12 cellular contexts compared by ENCODE assay signal in the genomic region with DNA sequence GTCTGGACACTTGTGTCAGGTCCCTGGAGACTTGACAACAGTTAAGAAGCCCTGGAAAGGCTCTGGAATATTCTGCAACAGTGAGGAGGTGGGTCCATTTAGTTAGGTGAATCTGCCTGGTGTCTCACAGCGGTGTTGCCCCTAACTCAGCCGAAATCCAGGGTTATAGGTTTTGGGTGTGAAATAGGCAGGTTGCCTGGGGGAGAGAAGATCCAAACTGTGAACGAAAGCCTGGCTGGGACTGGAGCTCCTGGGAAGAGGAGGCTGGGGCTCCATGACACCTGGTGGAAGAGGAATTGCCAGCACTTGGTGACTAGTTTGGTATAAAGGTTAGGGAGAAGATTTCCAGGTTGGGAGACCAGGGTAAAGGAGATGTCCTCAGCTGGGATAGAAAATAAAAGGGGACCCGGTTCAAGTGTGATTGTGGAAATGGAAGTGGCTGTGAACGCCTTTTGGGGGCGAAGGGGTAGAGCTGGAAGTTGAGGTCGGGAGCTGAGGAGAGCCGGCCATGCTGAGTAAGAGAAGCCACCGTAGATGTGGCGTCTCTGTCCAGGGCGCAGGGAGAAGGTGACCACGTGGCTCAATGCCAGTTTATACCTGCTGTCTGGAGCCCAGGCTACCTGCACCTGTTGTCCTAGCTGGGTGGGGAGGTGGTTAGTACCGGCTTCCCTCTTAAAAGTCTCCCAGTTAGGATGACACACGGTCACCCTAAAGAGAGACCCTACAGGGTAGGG.
"Had no signal": no experiment of that assay in that cellular context is flagged by ENCODE, and none has a peak within 500 bp of the region (broad histone marks: within the 10 kb centered on the region; RNA-seq: fewer than 3 reads in every experiment).

No MANE protein-coding gene starts in this region.

- H3K9me3 Mint-ChIP-seq: activated CD4-positive, alpha-beta memory T cell treated with anti-CD3 and anti-CD28 coated beads for 36 hours; memory B cell; nephron progenitor cell had no signal

- H3K27ac Mint-ChIP-seq: activated CD4-positive, alpha-beta memory T cell treated with anti-CD3 and anti-CD28 coated beads for 36 hours; memory B cell; nephron progenitor cell; stimulated activated naive B cell treated with anti-CD40 and anti-IgM and Interleukin-4, amounts not matched to agents 10 μg/mL and 1 μg/mL and 100 μg/mL, for 72 hours had no signal

- H3K36me3 Mint-ChIP-seq: memory B cell had no signal

- H3K27ac ChIP-seq: ascending aorta, esophagus muscularis mucosa, left ventricle myocardium inferior, tibial artery, vagina, WERI-Rb-1 had no signal

- H3K36me3 ChIP-seq: ascending aorta, esophagus muscularis mucosa, left ventricle myocardium inferior, tibial artery, vagina, WERI-Rb-1 had no signal

- H3K4me3 ChIP-seq: ascending aorta, esophagus muscularis mucosa, left ventricle myocardium inferior, tibial artery, vagina had no signal

- DNase-seq: activated CD4-positive, alpha-beta memory T cell treated with anti-CD3 and anti-CD28 coated beads for 36 hours; activated naive CD4-positive, alpha-beta T cell treated with Interleukin-2 at 50 U/mL for 16 hours; left ventricle myocardium inferior; nephron progenitor cell; stimulated activated naive B cell treated with anti-CD40 and anti-IgM and Interleukin-4, amounts not matched to agents 10 μg/mL and 1 μg/mL and 100 μg/mL, for 72 hours; WERI-Rb-1 had no signal

- H3K9me3 ChIP-seq: ascending aorta, esophagus muscularis mucosa, left ventricle myocardium inferior, tibial artery, vagina had no signal

- ATAC-seq: SK-N-SH treated with all-trans-retinoic acid at 6 μM for 48 hours; stimulated activated naive B cell treated with anti-CD40 and anti-IgM and Interleukin-4, amounts not matched to agents 10 μg/mL and 1 μg/mL and 100 μg/mL, for 72 hours had no signal

- H3K4me3 Mint-ChIP-seq: activated CD4-positive, alpha-beta memory T cell treated with anti-CD3 and anti-CD28 coated beads for 36 hours; memory B cell; stimulated activated naive B cell treated with anti-CD40 and anti-IgM and Interleukin-4, amounts not matched to agents 10 μg/mL and 1 μg/mL and 100 μg/mL, for 72 hours had no signal
